In genomic region chr12:20432290-20432689, GRCh38 we compare ENCODE assay signal across 18 cellular contexts.
DNase-seq lines count a peak whose midpoint lies in the region; ATAC-seq and TF ChIP-seq lines count a peak whose summit lies in the region.
"Had no signal": no experiment of that assay in that cellular context is flagged by ENCODE, and none has a peak within 500 bp of the region (broad histone marks: within the 10 kb centered on the region; RNA-seq: fewer than 3 reads in every experiment).

No MANE protein-coding gene starts in this region.

- H3K4me3 Mint-ChIP-seq in activated T-cell treated with anti-CD3 and anti-CD28 coated beads, Interleukin-2, amount 50 U/mL, for 4 hours, result no peak overlapping the region
- H3K4me3 Mint-ChIP-seq: B cell; CD4-positive, alpha-beta T cell; CD8-positive, alpha-beta T cell had no signal

- intact Hi-C loops in left ventricle myocardium inferior (cut with micrococcal nuclease), result no loop called here
- intact Hi-C loops in right cardiac atrium (cut with DNase I), result no loop called here
- intact Hi-C loops in mucosa of descending colon (cut with DNase I, micrococcal nuclease), result no loop called here

- H3K4me3 ChIP-seq in left ventricle myocardium inferior, result no peak overlapping the region
- H3K4me3 ChIP-seq in right cardiac atrium (ENCODE audit: low read length), result no peak overlapping the region
- H3K4me3 ChIP-seq in HUES48 (ENCODE audit: low read depth, low read length), result peak overlapping the region; percentile 24; the same call in 1 of the 2 replicates
- no peak overlapping the region for H3K4me3 ChIP-seq in mucosa of descending colon
- H3K4me3 ChIP-seq: A549; BLaER1 treated with 17β-estradiol and CSF1 and Interleukin-3, amounts not matched to agents 10 nM and 100 nM had no signal

- no peak overlapping the region for H3K9ac ChIP-seq in HUES48 (ENCODE audit: low read depth, low read length)
- H3K9ac ChIP-seq: BLaER1 treated with 17β-estradiol and CSF1 and Interleukin-3, amounts not matched to agents 10 nM and 100 nM had no signal

- no peak for DNase-seq in left ventricle myocardium inferior
- DNase-seq in right cardiac atrium, result no peak
- no peak for DNase-seq in mucosa of descending colon
- DNase-seq in activated T-cell treated with anti-CD3 and anti-CD28 coated beads, Interleukin-2, amount 50 U/mL, for 4 hours, result no peak
- DNase-seq: AML-193; Caco-2; Calu3; CD4-positive, alpha-beta T cell; CD8-positive, alpha-beta T cell; DMS79 treated with DMSO at 0.1 percent for 48 hours; GF-D8 had no signal

- H3K9me3 ChIP-seq in left ventricle myocardium inferior (replicated peaks), result no peaks in the 10 kb centered on the region
- no peaks in the 10 kb centered on the region for H3K9me3 ChIP-seq in right cardiac atrium (ENCODE audit: control insufficient read depth, low read length)
- no peaks in the 10 kb centered on the region for H3K9me3 ChIP-seq in HUES48 (ENCODE audit: control insufficient read depth, insufficient read depth, low read length)
- no peaks in the 10 kb centered on the region for H3K9me3 ChIP-seq in mucosa of descending colon
- H3K9me3 ChIP-seq: A549; BLaER1 treated with 17β-estradiol and CSF1 and Interleukin-3, amounts not matched to agents 10 nM and 100 nM; Caco-2 had no signal

- TF ChIP-seq CTCF in left ventricle myocardium inferior (IDR thresholded peaks at IDR 0.05; ENCODE audit: borderline replicate concordance) (no peak), mucosa of descending colon (IDR thresholded peaks at IDR 0.05) (no peak)

- ATAC-seq in right cardiac atrium, result no peak
- peak; percentile 57 for ATAC-seq in mucosa of descending colon
- no peak for ATAC-seq in GM21447 (IDR thresholded peaks at IDR 0.05; ENCODE audit: unreplicated experiment)
- ATAC-seq in activated T-cell treated with anti-CD3 and anti-CD28 coated beads, Interleukin-2, amount 50 U/mL, for 4 hours, result no peak
- ATAC-seq: A549; CD8-positive, alpha-beta T cell had no signal

- no peaks in the 10 kb centered on the region for H3K27me3 Mint-ChIP-seq in activated T-cell treated with anti-CD3 and anti-CD28 coated beads, Interleukin-2, amount 50 U/mL, for 4 hours (ENCODE audit: low read depth)
- H3K27me3 Mint-ChIP-seq: B cell; CD4-positive, alpha-beta T cell had no signal

- no peaks in the 10 kb centered on the region for H3K4me1 Mint-ChIP-seq in activated T-cell treated with anti-CD3 and anti-CD28 coated beads, Interleukin-2, amount 50 U/mL, for 4 hours (ENCODE audit: low read depth)
- H3K4me1 Mint-ChIP-seq: B cell had no signal

- 87% methylated on average over 1 of the region's 1 CpG for WGBS in right cardiac atrium

- H3K27me3 ChIP-seq in left ventricle myocardium inferior (ENCODE audit: low read depth) (no peaks in the 10 kb centered on the region), right cardiac atrium (ENCODE audit: control insufficient read depth, insufficient read depth) (no peaks in the 10 kb centered on the region), HUES48 (ENCODE audit: control insufficient read depth, insufficient read depth, low read length) (no peaks in the 10 kb centered on the region)
- H3K27me3 ChIP-seq: BLaER1 treated with 17β-estradiol and CSF1 and Interleukin-3, amounts not matched to agents 10 nM and 100 nM had no signal

- H3K36me3 Mint-ChIP-seq in activated T-cell treated with anti-CD3 and anti-CD28 coated beads, Interleukin-2, amount 50 U/mL, for 4 hours (ENCODE audit: insufficient read depth), result no peaks in the 10 kb centered on the region
- H3K36me3 Mint-ChIP-seq: CD8-positive, alpha-beta T cell had no signal

- peaks cover 86% of the 10 kb centered on the region for H3K4me1 ChIP-seq in left ventricle myocardium inferior
- H3K4me1 ChIP-seq in right cardiac atrium (ENCODE audit: control insufficient read depth, insufficient read depth, low read length), result peaks cover 2% of the 10 kb centered on the region
- peaks cover 82% of the 10 kb centered on the region for H3K4me1 ChIP-seq in HUES48 (ENCODE audit: control insufficient read depth, insufficient read depth, low read length)
- peaks cover 7% of the 10 kb centered on the region for H3K4me1 ChIP-seq in mucosa of descending colon (ENCODE audit: low read depth)
- H3K4me1 ChIP-seq: BLaER1 treated with 17β-estradiol and CSF1 and Interleukin-3, amounts not matched to agents 10 nM and 100 nM; Caco-2 had no signal

- H3K27ac ChIP-seq in left ventricle myocardium inferior (replicated peaks) (peak overlapping the region; percentile 87), right cardiac atrium (ENCODE audit: low read length) (no peak overlapping the region), HUES48 (ENCODE audit: low read depth, low read length) (no peak overlapping the region)
- H3K27ac ChIP-seq: 22Rv1; A549; BLaER1 treated with 17β-estradiol and CSF1 and Interleukin-3, amounts not matched to agents 10 nM and 100 nM; C4-2B had no signal

- H3K36me3 ChIP-seq in left ventricle myocardium inferior, result no peaks in the 10 kb centered on the region
- no peaks in the 10 kb centered on the region for H3K36me3 ChIP-seq in HUES48 (ENCODE audit: control insufficient read depth, insufficient read depth, low read length)
- H3K36me3 ChIP-seq in mucosa of descending colon (ENCODE audit: low read depth), result no peaks in the 10 kb centered on the region
- H3K36me3 ChIP-seq: BLaER1 treated with 17β-estradiol and CSF1 and Interleukin-3, amounts not matched to agents 10 nM and 100 nM had no signal

- no peaks in the 10 kb centered on the region for H3K9me3 Mint-ChIP-seq in activated T-cell treated with anti-CD3 and anti-CD28 coated beads, Interleukin-2, amount 50 U/mL, for 4 hours
- H3K9me3 Mint-ChIP-seq: CD4-positive, alpha-beta T cell; CD8-positive, alpha-beta T cell had no signal
